Comparison of ENCODE assay signal across 10 cellular contexts in genomic region chr12:16914853-16915252, GRCh38.
"Had no signal": no experiment of that assay in that cellular context is flagged by ENCODE, and none has a peak within 500 bp of the region (broad histone marks: within the 10 kb centered on the region; RNA-seq: fewer than 3 reads in every experiment).

No MANE protein-coding gene starts in this region.

- H3K9me3 ChIP-seq: HAP-1 had no signal

- H3K9ac ChIP-seq: GM23248 had no signal

- ATAC-seq: GM23338 had no signal

- H3K4me1 Mint-ChIP-seq: GM23338, H9 had no signal

- H2AFZ ChIP-seq: GM23248, GM23338 had no signal

- DNase-seq: GM23248, GOT3, H7, H9, HCEC 1CT, HFFc6 had no signal

- H3K36me3 ChIP-seq: HAP-1 had no signal

- H3K27ac Mint-ChIP-seq: GM23338, H9, HFFc6 had no signal

- H3K4me3 Mint-ChIP-seq: GM23338, H9, HFFc6 had no signal

- H3K4me3 ChIP-seq: GM23248, GM23338, HAP-1 had no signal

- H3K27ac ChIP-seq: GM23248 had no signal

- H3K4me2 ChIP-seq: GM23338 had no signal

- FAIRE-seq: H1, H54 had no signal

- H3K4me1 ChIP-seq: HAP-1 had no signal
